Comparison of ENCODE assay signal across 1 cellular context in the genomic region with DNA sequence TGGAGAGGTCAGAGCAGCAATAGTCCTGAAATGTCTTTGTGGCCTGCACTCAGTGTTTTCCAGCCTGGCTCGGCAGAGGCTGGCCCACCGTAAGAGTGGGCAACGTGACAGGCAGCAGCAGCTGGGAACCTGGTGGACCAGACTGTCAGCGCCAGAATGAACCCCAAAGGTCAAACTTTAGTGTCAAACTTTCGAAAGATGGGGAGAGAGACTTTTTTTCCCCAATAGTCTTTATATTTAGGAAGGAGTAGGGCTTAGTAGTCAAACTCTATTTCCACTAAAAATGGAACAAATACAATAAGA.
TF ChIP-seq lines count a peak whose summit lies in the region.

No MANE protein-coding gene starts in this region.

TF ChIP-seq in GM23338, 12 proteins besides CTCF, POLR2A, EP300 and RAD21 (continued from another document):
- no peak for TF ChIP-seq NANOG (IDR thresholded peaks at IDR 0.05; ENCODE audit: borderline replicate concordance)
